In the genomic region with DNA sequence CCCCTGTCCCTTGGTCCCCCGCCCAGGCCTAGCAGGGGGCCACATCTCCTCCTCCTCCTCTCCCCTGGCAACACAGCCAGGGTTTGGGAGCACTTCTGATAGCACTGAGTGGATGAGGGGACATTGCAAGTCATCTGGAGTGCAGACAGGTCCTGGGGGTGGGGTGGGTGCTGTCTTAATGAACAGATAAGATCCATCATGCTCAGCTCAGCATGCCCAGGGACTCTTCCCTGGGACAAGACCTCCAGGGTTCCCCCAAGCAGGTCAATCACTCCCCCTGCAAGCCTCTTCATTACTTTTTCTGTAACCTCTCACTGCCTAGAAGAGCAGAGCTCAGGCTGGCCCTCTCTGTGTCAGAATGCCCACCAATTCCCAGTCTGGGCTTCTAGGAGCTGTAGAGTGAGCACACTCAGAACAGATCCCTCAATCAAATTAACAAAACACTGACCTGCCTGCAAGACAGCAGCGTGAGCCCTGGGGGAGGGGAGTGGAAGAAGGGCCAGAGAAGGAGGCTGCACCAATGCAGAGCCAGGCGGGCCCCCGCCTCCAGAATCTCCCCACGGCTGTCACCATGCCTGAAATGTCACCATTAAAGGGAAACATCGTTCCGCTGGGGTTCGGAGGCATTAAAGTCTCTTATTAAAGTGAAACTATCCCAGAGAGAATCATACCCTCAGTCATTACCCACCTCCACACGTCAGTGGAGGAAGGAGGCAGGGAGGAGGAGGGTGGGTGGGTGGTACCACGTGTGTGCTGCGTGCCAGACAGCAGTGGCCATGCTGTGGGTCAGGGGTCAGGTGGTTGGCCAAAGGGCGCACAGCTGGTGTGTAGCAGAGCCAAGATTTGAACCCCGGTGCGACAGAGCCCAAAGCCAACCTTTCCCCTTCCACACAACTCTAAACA, we compare ENCODE assay signal across 27 cellular contexts.
DNase-seq lines count a peak whose midpoint lies in the region; ATAC-seq, FAIRE-seq and TF ChIP-seq lines count a peak whose summit lies in the region.
"Had no signal": no experiment of that assay in that cellular context is flagged by ENCODE, and none has a peak within 500 bp of the region (broad histone marks: within the 10 kb centered on the region; RNA-seq: fewer than 3 reads in every experiment).

No MANE protein-coding gene starts in this region.

- ATAC-seq in effector memory CD8-positive, alpha-beta T cell (replicated peaks): no peak
- ATAC-seq in PC-3: no peak
- ATAC-seq: activated T-cell treated with anti-CD3 and anti-CD28 coated beads, Interleukin-2, amount 50 U/mL, for 72 hours; heart right ventricle; left lung had no signal

- no peak overlapping the region for H3K9ac ChIP-seq in PC-3 (ENCODE audit: low read length)
- H3K9ac ChIP-seq: GM23248 had no signal

- no peak for FAIRE-seq in D721Med (lab: Jason Lieb, UNC)
- FAIRE-seq: small intestine had no signal

- no peaks in the 10 kb centered on the region for H4K20me1 ChIP-seq in osteoblast (ENCODE audit: insufficient read depth, low read length)
- H4K20me1 ChIP-seq in PC-3 (ENCODE audit: low read length): no peaks in the 10 kb centered on the region

- no peaks in the 10 kb centered on the region for H3K9me3 ChIP-seq in osteoblast (ENCODE audit: low read depth, low read length)
- no peaks in the 10 kb centered on the region for H3K9me3 ChIP-seq in PC-3 (ENCODE audit: low read length)
- H3K9me3 ChIP-seq: ascending aorta, heart right ventricle, left lung, MG63, neutrophil, tibial artery had no signal

- BruUV-seq in PC-3 (replicated peaks; lab: Mats Ljungman, UMichigan): no TSS peak

- peaks cover 9% of the 10 kb centered on the region for H3K36me3 Mint-ChIP-seq in effector memory CD8-positive, alpha-beta T cell (ENCODE audit: insufficient read depth)
- H3K36me3 Mint-ChIP-seq: IgD-negative memory B cell had no signal

- H3K9me3 Mint-ChIP-seq in effector memory CD8-positive, alpha-beta T cell: no peaks in the 10 kb centered on the region
- H3K9me3 Mint-ChIP-seq: activated T-cell treated with anti-CD3 and anti-CD28 coated beads, Interleukin-2, amount 50 U/mL, for 72 hours; IgD-negative memory B cell had no signal

- DNase-seq in ELF-1 (ENCODE audit: low read depth, low spot score) (peak; percentile 65), NCI-H82 (lab: John Stamatoyannopoulos, UW) (peak; percentile 40), osteoblast (ENCODE audit: insufficient read length, low spot score, missing footprints) (peak; percentile 78), SHP77 (lab: John Stamatoyannopoulos, UW) (no peak), PC-3 (no peak), D721Med (ENCODE audit: insufficient read length, low spot score) (no peak)
- no peak for DNase-seq in effector memory CD8-positive, alpha-beta T cell
- DNase-seq: activated naive CD4-positive, alpha-beta T cell treated with anti-CD3 and anti-CD28 coated beads, Interleukin-2, amount 50 U/mL, for 16 hours; activated T-cell treated with anti-CD3 and anti-CD28 coated beads, Interleukin-2, amount 50 U/mL, for 72 hours; AML-193; central memory CD4-positive, alpha-beta T cell; COR-L47; DND-41; GM23248; heart right ventricle; MG63; NCI-H1417 treated with DMSO at 0.1 percent for 48 hours; NCI-H524 treated with DMSO at 0.1 percent for 48 hours; small intestine; stimulated activated CD4-positive, alpha-beta T cell treated with anti-CD3 and anti-CD28 coated beads, Interleukin-4, amount 100 ng/mL, for 1 hour; stimulated activated naive CD4-positive, alpha-beta T cell treated with Interleukin-2 at 50 U/mL for 16 hours; tibial artery had no signal

- POLR2A ChIA-PET in PC-3 (lab: Charles Lee; ENCODE audit: unreplicated experiment): no interaction called here

- H3K36me3 ChIP-seq in osteoblast (ENCODE audit: insufficient read depth, low read length) (no peaks in the 10 kb centered on the region), PC-3 (ENCODE audit: low read depth, low read length) (no peaks in the 10 kb centered on the region)
- H3K36me3 ChIP-seq: ascending aorta, heart right ventricle, left lung, MG63, neutrophil, tibial artery had no signal

- intact Hi-C loops in PC-3 (cut with micrococcal nuclease): no loop called here

- H3K4me3 ChIP-seq in osteoblast (ENCODE audit: insufficient read depth, low read length): no peak overlapping the region
- H3K4me3 ChIP-seq in PC-3 (ENCODE audit: low read length): no peak overlapping the region
- H3K4me3 ChIP-seq: ascending aorta, GM23248, heart right ventricle, left lung, MG63 had no signal

- peak overlapping the region; percentile 32 for H3K4me2 ChIP-seq in osteoblast (ENCODE audit: insufficient read depth, low read length)
- H3K4me2 ChIP-seq in PC-3 (ENCODE audit: low read length): no peak overlapping the region

- peaks cover 17 to 59% of the 10 kb centered on the region in 2 donors for H3K27me3 Mint-ChIP-seq in effector memory CD8-positive, alpha-beta T cell

- CTCF ChIA-PET in PC-3 (lab: Charles Lee): no interaction called here

- TF ChIP-seq CTCF in osteoblast (IDR thresholded peaks at IDR 0.05; ENCODE audit: extremely low read depth, low read depth, low read length): no peak
- no peak for TF ChIP-seq CTCF in PC-3 (conservative IDR thresholded peaks at IDR 0.05; ENCODE audit: low read depth, low read length)
- no peak for TF ChIP-seq CTCF in D721Med (IDR thresholded peaks at IDR 0.05; ENCODE audit: insufficient read depth, missing control alignments)

- peak overlapping the region; percentile 57 to 63 for H3K27ac Mint-ChIP-seq in effector memory CD8-positive, alpha-beta T cell
- H3K27ac Mint-ChIP-seq: activated T-cell treated with anti-CD3 and anti-CD28 coated beads, Interleukin-2, amount 50 U/mL, for 72 hours; IgD-negative memory B cell had no signal

- H3K79me2 ChIP-seq in osteoblast (ENCODE audit: insufficient read depth, low read length) (no peaks in the 10 kb centered on the region), PC-3 (ENCODE audit: low read length) (no peaks in the 10 kb centered on the region)

- peaks cover 10 to 12% of the 10 kb centered on the region in 2 donors for H3K4me1 Mint-ChIP-seq in effector memory CD8-positive, alpha-beta T cell (ENCODE audit: low read depth in 2 of 2)

- H3K27me3 ChIP-seq in osteoblast (ENCODE audit: insufficient read depth, low read length): peaks cover 3% of the 10 kb centered on the region
- H3K27me3 ChIP-seq in PC-3 (ENCODE audit: low read length): peaks cover 13% of the 10 kb centered on the region; the same call in 1 of the 2 replicates
- H3K27me3 ChIP-seq: ascending aorta, MG63 had no signal

- peak overlapping the region; percentile 37 to 41 for H3K4me3 Mint-ChIP-seq in effector memory CD8-positive, alpha-beta T cell
- H3K4me3 Mint-ChIP-seq: activated T-cell treated with anti-CD3 and anti-CD28 coated beads, Interleukin-2, amount 50 U/mL, for 72 hours had no signal

- no peaks in the 10 kb centered on the region for H3K9me2 ChIP-seq in PC-3 (replicated peaks; ENCODE audit: low read length)

- H3K27ac ChIP-seq in osteoblast (ENCODE audit: low read depth, low read length) (no peak overlapping the region), PC-3 (ENCODE audit: low read length) (no peak overlapping the region)
- H3K27ac ChIP-seq: ascending aorta, epithelial cell of prostate, GM23248, heart right ventricle, left lung, neutrophil, tibial artery had no signal

- no peak overlapping the region for H2AFZ ChIP-seq in osteoblast (ENCODE audit: low read length)
- no peak overlapping the region for H2AFZ ChIP-seq in PC-3 (ENCODE audit: low read length)
- H2AFZ ChIP-seq: GM23248 had no signal

- H3K4me1 ChIP-seq in osteoblast (ENCODE audit: insufficient read depth, low read length) (no peaks in the 10 kb centered on the region), PC-3 (ENCODE audit: insufficient read depth, low read length) (no peaks in the 10 kb centered on the region)
- H3K4me1 ChIP-seq: ascending aorta, heart right ventricle, left lung had no signal

- no peaks in the 10 kb centered on the region for H3F3A ChIP-seq in PC-3 (ENCODE audit: low read length, unreplicated experiment)

Comparison
In these comparisons a context has a peak if more than half of its experiments do, and no peak if none do; other contexts are left out.
1. DNase-seq: peak in ELF-1 (single experiment), NCI-H82 (single experiment) and osteoblast (single experiment); none in effector memory CD8-positive, alpha-beta T cell (0 of 3), SHP77 (0 of 2), PC-3 (single experiment) and D721Med (single experiment).